Comparison of ENCODE assay signal across 10 cellular contexts in the genomic region with DNA sequence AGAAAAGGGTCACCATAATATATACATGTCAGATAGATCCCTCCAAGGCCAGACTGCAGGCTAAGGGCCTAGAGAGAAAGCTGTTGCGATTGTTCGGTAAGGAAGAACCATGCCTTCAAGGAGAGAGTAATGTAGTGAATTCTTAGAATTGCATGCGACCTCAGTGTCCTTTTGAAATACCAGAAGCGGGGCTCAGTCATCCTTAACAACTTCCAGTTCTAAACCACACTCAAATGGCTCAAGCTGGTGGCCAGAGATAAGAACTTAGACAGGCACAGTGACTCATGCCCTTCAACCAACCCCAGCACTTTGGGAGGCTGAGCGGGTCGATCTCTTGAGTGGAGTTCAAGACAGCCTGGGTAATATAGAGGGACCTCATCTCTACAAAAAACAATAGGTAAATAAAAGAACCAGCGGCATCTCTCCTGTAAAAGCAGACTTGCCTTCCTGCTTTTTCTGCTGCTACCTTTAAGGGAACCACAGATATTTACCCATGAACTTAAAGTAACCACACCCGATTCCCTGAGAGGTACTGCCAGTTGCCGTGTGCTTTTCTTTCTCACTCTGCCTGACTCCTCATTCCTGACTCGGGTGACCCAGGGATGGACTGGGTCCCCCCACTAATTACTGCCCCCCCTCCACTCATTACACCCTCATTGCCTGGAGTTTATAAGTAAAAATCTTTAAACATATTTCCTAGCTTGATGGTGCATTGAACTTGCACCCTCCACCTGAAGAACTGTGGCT. TPM values are rescaled to one million over a fixed set of nuclear protein-coding genes. Genes with fewer than 3 reads are reported as not detected.
DNase-seq lines count a peak whose midpoint lies in the region; ATAC-seq lines count a peak whose summit lies in the region.
"Had no signal": no experiment of that assay in that cellular context is flagged by ENCODE, and none has a peak within 500 bp of the region (broad histone marks: within the 10 kb centered on the region; RNA-seq: fewer than 3 reads in every experiment).

No MANE protein-coding gene starts in this region.

- H3K4me1 Mint-ChIP-seq in activated CD4-positive, alpha-beta memory T cell treated with anti-CD3 and anti-CD28 coated beads, Interleukin-2, amount 10 ng/mL, durations not matched to agents 7 days and 5 days: peaks cover 55% of the 10 kb centered on the region
- peaks cover 25 to 30% of the 10 kb centered on the region in 2 donors for H3K4me1 Mint-ChIP-seq in natural killer cell treated with Interleukin-12 subunit alpha and Interleukin-12 subunit beta and Interleukin-15 and Interleukin-18, amount 100 ng/mL, for 72 hours (ENCODE audit: low read depth in 2 of 2)

- intact Hi-C loops in aorta (cut with DNase I): no loop called here
- intact Hi-C loops in left cardiac atrium (cut with DNase I): no loop called here

- no peaks in the 10 kb centered on the region for H3K4me1 ChIP-seq in aorta (ENCODE audit: control insufficient read depth in 1 of 2, insufficient read depth in 2 of 2, low read length in 2 of 2)
- H3K4me1 ChIP-seq: testis had no signal

- H3K36me3 ChIP-seq in KOPT-K1 (ENCODE audit: insufficient read depth, low read length) (no peaks in the 10 kb centered on the region), aorta (ENCODE audit: control insufficient read depth in 1 of 2, insufficient read depth in 2 of 2, low read length in 1 of 2) (no peaks in the 10 kb centered on the region)
- H3K36me3 ChIP-seq: cardiac muscle cell had no signal

- H3K27me3 Mint-ChIP-seq in activated CD4-positive, alpha-beta memory T cell treated with anti-CD3 and anti-CD28 coated beads, Interleukin-2, amount 10 ng/mL, durations not matched to agents 7 days and 5 days: peaks cover 25% of the 10 kb centered on the region
- peaks cover 20 to 34% of the 10 kb centered on the region in 2 donors for H3K27me3 Mint-ChIP-seq in natural killer cell treated with Interleukin-12 subunit alpha and Interleukin-12 subunit beta and Interleukin-15 and Interleukin-18, amount 100 ng/mL, for 72 hours

- H3K27me3 ChIP-seq in aorta (ENCODE audit: control insufficient read depth in 1 of 2, insufficient read depth in 2 of 2, low read length in 1 of 2): no peaks in the 10 kb centered on the region
- H3K27me3 ChIP-seq: cardiac muscle cell, testis had no signal

- POLR2A ChIA-PET in activated CD4-positive, alpha-beta memory T cell treated with anti-CD3 and anti-CD28 coated beads, Interleukin-2, amount 10 ng/mL, durations not matched to agents 7 days and 5 days (lab: Charles Lee): no interaction called here

- peak overlapping the region; percentile 79 for H3K27ac Mint-ChIP-seq in activated CD4-positive, alpha-beta memory T cell treated with anti-CD3 and anti-CD28 coated beads, Interleukin-2, amount 10 ng/mL, durations not matched to agents 7 days and 5 days
- H3K27ac Mint-ChIP-seq in natural killer cell treated with Interleukin-12 subunit alpha and Interleukin-12 subunit beta and Interleukin-15 and Interleukin-18, amount 100 ng/mL, for 72 hours: peak overlapping the region in 1 of 2 donors; percentile 26

- H3K27ac ChIP-seq in KOPT-K1 (ENCODE audit: low read depth, low read length, poor library complexity, severe bottlenecking): peak overlapping the region; percentile 98
- no peak overlapping the region for H3K27ac ChIP-seq in aorta (ENCODE audit: low read depth in 1 of 2, low read length in 2 of 2)
- H3K27ac ChIP-seq: cardiac muscle cell, testis had no signal

- peak; percentile 67 to 76 for ATAC-seq in natural killer cell treated with Interleukin-12 subunit alpha and Interleukin-12 subunit beta and Interleukin-15 and Interleukin-18, amount 100 ng/mL, for 72 hours
- ATAC-seq in aorta (ENCODE audit: low FRiP score): no peak
- no peak for ATAC-seq in left cardiac atrium

- peak; percentile 7 for DNase-seq in ELF-1 (ENCODE audit: low read depth, low spot score)
- peak; percentile 42 for DNase-seq in activated CD4-positive, alpha-beta memory T cell treated with anti-CD3 and anti-CD28 coated beads, Interleukin-2, amount 10 ng/mL, durations not matched to agents 7 days and 5 days
- no peak for DNase-seq in natural killer cell treated with Interleukin-12 subunit alpha and Interleukin-12 subunit beta and Interleukin-15 and Interleukin-18, amount 100 ng/mL, for 72 hours (ENCODE audit: low spot score)
- DNase-seq in aorta: no peak
- DNase-seq in cerebellum (ENCODE audit: low spot score): no peak
- DNase-seq in left cardiac atrium: no peak
- DNase-seq: testis had no signal

- peaks cover 2% of the 10 kb centered on the region for H3K36me3 Mint-ChIP-seq in activated CD4-positive, alpha-beta memory T cell treated with anti-CD3 and anti-CD28 coated beads, Interleukin-2, amount 10 ng/mL, durations not matched to agents 7 days and 5 days (ENCODE audit: low read depth)
- no peaks in the 10 kb centered on the region for H3K36me3 Mint-ChIP-seq in natural killer cell treated with Interleukin-12 subunit alpha and Interleukin-12 subunit beta and Interleukin-15 and Interleukin-18, amount 100 ng/mL, for 72 hours

- no peaks in the 10 kb centered on the region for H3K9me3 ChIP-seq in KOPT-K1 (ENCODE audit: insufficient read depth, low read length, poor library complexity, severe bottlenecking)
- H3K9me3 ChIP-seq in aorta (ENCODE audit: control insufficient read depth, low read length): no peaks in the 10 kb centered on the region
- H3K9me3 ChIP-seq: testis had no signal

- H3K4me3 Mint-ChIP-seq in activated CD4-positive, alpha-beta memory T cell treated with anti-CD3 and anti-CD28 coated beads, Interleukin-2, amount 10 ng/mL, durations not matched to agents 7 days and 5 days: no peak overlapping the region
- H3K4me3 Mint-ChIP-seq in natural killer cell treated with Interleukin-12 subunit alpha and Interleukin-12 subunit beta and Interleukin-15 and Interleukin-18, amount 100 ng/mL, for 72 hours: peak overlapping the region; percentile 5

- H3K4me3 ChIP-seq in aorta (ENCODE audit: low read length in 2 of 2): no peak overlapping the region
- H3K4me3 ChIP-seq: cardiac muscle cell, testis had no signal

- H3K9me3 Mint-ChIP-seq in activated CD4-positive, alpha-beta memory T cell treated with anti-CD3 and anti-CD28 coated beads, Interleukin-2, amount 10 ng/mL, durations not matched to agents 7 days and 5 days: no peaks in the 10 kb centered on the region
- H3K9me3 Mint-ChIP-seq in natural killer cell treated with Interleukin-12 subunit alpha and Interleukin-12 subunit beta and Interleukin-15 and Interleukin-18, amount 100 ng/mL, for 72 hours: no peaks in the 10 kb centered on the region

- CTCF ChIA-PET in activated CD4-positive, alpha-beta memory T cell treated with anti-CD3 and anti-CD28 coated beads, Interleukin-2, amount 10 ng/mL, durations not matched to agents 7 days and 5 days (lab: Charles Lee): interaction anchor here (1.5 to 1.8 kb wide), 3 partner anchors 61 to 110 kb away, joined by 3 to 7 read pairs (median 4); no protein-coding TSS in a partner anchor

- WGBS in aorta, 2 donors: 67% methylated on average over 10 of the region's 10 CpGs

RNA-seq across cellular contexts. Expression of a gene that starts 15.4 kb away (rescaled TPM):
- under 1 TPM; 0.15 to 0.48 TPM for total RNA-seq in activated CD4-positive, alpha-beta memory T cell treated with anti-CD3 and anti-CD28 coated beads, Interleukin-2, amount 10 ng/mL, durations not matched to agents 7 days and 5 days
- 1 to 10 TPM in 1 of 2 donors, not detected in 1; 1.0 TPM for total RNA-seq in natural killer cell treated with Interleukin-12 subunit alpha and Interleukin-12 subunit beta and Interleukin-15 and Interleukin-18, amount 100 ng/mL, for 72 hours
- total RNA-seq in aorta (1 to 10 TPM in 1 of 2 donors, under 1 TPM in 1; 0.52 to 2.9 TPM), cerebellum (not detected), left cardiac atrium (1 to 10 TPM in 1 of 2 donors, not detected in 1; 1.0 TPM)
- polyA plus RNA-seq in aorta: not detected
- total RNA-seq: cardiac muscle cell, OCI-LY7 had no signal
- polyA plus RNA-seq: cardiac muscle cell had no signal

RNA-seq across cellular contexts. Expression of a gene that starts 24.3 kb away (rescaled TPM):
- 1 to 10 TPM; 5.5 to 7.1 TPM for total RNA-seq in activated CD4-positive, alpha-beta memory T cell treated with anti-CD3 and anti-CD28 coated beads, Interleukin-2, amount 10 ng/mL, durations not matched to agents 7 days and 5 days
- total RNA-seq in natural killer cell treated with Interleukin-12 subunit alpha and Interleukin-12 subunit beta and Interleukin-15 and Interleukin-18, amount 100 ng/mL, for 72 hours: 10 to 100 TPM in 1 of 2 donors, 1 to 10 TPM in 1; 9.9 to 13.2 TPM
- total RNA-seq in aorta (10 to 100 TPM; 15.1 to 16.6 TPM), cerebellum (9.0 TPM), left cardiac atrium (10 to 100 TPM in 1 of 2 donors, 1 to 10 TPM in 1; 9.6 to 10.8 TPM)
- polyA plus RNA-seq in aorta: 1 to 10 TPM; 1.8 to 3.1 TPM

RNA-seq across cellular contexts. Expression of a gene that starts 45.2 kb away (rescaled TPM):
- total RNA-seq in activated CD4-positive, alpha-beta memory T cell treated with anti-CD3 and anti-CD28 coated beads, Interleukin-2, amount 10 ng/mL, durations not matched to agents 7 days and 5 days: under 1 TPM; 0.35 to 0.43 TPM
- under 1 TPM in 1 of 2 donors, not detected in 1; 0.70 TPM for total RNA-seq in natural killer cell treated with Interleukin-12 subunit alpha and Interleukin-12 subunit beta and Interleukin-15 and Interleukin-18, amount 100 ng/mL, for 72 hours
- total RNA-seq in aorta (1 to 10 TPM in 1 of 2 donors, not detected in 1; 2.0 TPM), cerebellum (0.18 TPM), left cardiac atrium (1 to 10 TPM in 1 of 2 donors, not detected in 1; 1.1 TPM)
- polyA plus RNA-seq in aorta: under 1 TPM in 1 of 2 donors, not detected in 1; 0.75 TPM
- total RNA-seq: cardiac muscle cell, OCI-LY7, testis had no signal
- polyA plus RNA-seq: cardiac muscle cell had no signal

Comparison
In these comparisons a context has a peak if more than half of its experiments do, and no peak if none do; other contexts are left out.
1. DNase-seq: peak in ELF-1 (single experiment) and activated CD4-positive, alpha-beta memory T cell treated with anti-CD3 and anti-CD28 coated beads, Interleukin-2, amount 10 ng/mL, durations not matched to agents 7 days and 5 days (single experiment); none in natural killer cell treated with Interleukin-12 subunit alpha and Interleukin-12 subunit beta and Interleukin-15 and Interleukin-18, amount 100 ng/mL, for 72 hours (single experiment), aorta (0 of 2), cerebellum (single experiment) and left cardiac atrium (single experiment).
2. ATAC-seq: peak in natural killer cell treated with Interleukin-12 subunit alpha and Interleukin-12 subunit beta and Interleukin-15 and Interleukin-18, amount 100 ng/mL, for 72 hours (2 of 2); none in aorta (single experiment) and left cardiac atrium (0 of 2).